8 cellular contexts compared by ENCODE assay signal in the genomic region with DNA sequence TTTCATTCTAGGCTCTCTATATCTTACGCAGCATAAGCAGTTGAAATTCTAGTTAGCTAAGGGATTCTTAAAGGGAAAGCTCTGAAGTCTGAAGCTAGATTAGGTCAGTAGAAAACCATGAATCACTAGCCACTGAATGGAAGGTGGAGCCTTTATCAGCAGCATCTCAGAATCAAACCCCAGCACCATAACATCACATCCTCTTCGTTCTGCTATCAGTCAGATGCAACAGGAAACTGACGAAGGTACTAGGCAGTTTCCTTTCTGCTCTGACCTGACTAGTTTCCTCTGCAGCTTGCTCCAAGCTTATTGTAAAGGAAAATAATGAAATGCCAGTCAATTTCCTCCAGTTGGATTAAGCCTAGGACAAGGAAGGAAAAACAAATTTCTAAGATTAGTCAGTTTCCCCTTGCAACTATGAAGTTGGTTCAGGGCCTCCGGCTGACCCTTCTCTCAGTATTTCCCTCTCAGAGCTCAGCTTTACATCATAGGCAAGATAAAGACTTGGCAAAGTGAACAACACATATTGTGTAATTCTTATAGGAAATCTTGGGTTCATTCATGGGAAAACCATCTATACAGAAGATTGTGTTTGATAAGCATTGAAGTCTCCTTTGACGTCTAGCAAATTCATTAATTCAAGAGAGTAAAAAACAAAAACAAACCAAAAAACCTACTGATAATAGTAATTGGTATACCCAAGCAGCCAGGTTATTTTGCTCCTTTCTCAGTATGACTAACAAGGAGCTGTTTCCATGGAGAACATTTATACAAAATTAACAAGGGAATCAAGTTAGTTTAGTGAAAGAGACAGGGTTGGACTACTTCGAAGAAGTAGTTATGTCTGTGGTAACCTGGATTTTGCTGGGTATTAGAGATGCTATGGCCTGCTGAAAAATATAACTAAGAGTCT. TPM values are rescaled to one million over a fixed set of nuclear protein-coding genes. Genes with fewer than 3 reads are reported as not detected.
DNase-seq lines count a peak whose midpoint lies in the region; ATAC-seq and TF ChIP-seq lines count a peak whose summit lies in the region.

No MANE protein-coding gene starts in this region.

- H3K9me3 ChIP-seq in heart left ventricle = no peaks in the 10 kb centered on the region

- intact Hi-C loops in heart left ventricle (cut with DNase I) = loop anchor here in 1 of 10 donors (5.0 kb wide), 1 partner anchor 56 kb away; no protein-coding TSS in a partner anchor

- 41 to 55% (median 47%) methylated on average over 6 of the region's 6 CpGs for WGBS in heart left ventricle, 4 donors

- no peak for TF ChIP-seq CTCF in heart left ventricle (IDR thresholded peaks at IDR 0.05)

- TF ChIP-seq POLR2A in heart left ventricle (IDR thresholded peaks at IDR 0.05) = no peak

- H3K27me3 ChIP-seq in heart left ventricle = no peaks in the 10 kb centered on the region

- peaks cover 0 to 26% (median 9%) of the 10 kb centered on the region in 12 donors for H3K4me1 ChIP-seq in heart left ventricle

- H3K27ac ChIP-seq in heart left ventricle = peak overlapping the region; percentile 66 to 91 (median 84)

- ATAC-seq in GM21825 (IDR thresholded peaks at IDR 0.05; ENCODE audit: unreplicated experiment) (peak; percentile 98), heart left ventricle (peak; percentile 91 to 96 (median 93))

- H3K4me3 ChIP-seq in heart left ventricle = no peak overlapping the region

- no peaks in the 10 kb centered on the region for H3K36me3 ChIP-seq in heart left ventricle

- peak; percentile 52 for DNase-seq in GM04503 (ENCODE audit: low read depth)
- DNase-seq in NAMALWA (ENCODE audit: low spot score) = peak; percentile 27
- DNase-seq in activated T-helper 1 cell treated with Interleukin-2 at 50 U/mL for 16 hours (ENCODE audit: low read depth) = peak; percentile 36
- DNase-seq in heart left ventricle = peak in 2 of 5 donors; percentile 38 to 52
- peak; percentile 65 for DNase-seq in stimulated activated CD4-positive, alpha-beta T cell treated with anti-CD3 and anti-CD28 coated beads, Interleukin-4, amount 100 ng/mL, for 24 hours
- DNase-seq in DMS79 (lab: John Stamatoyannopoulos, UW) = no peak
- no peak for DNase-seq in NCI-H446 (lab: John Stamatoyannopoulos, UW)

RNA-seq across cellular contexts. Expression of a gene that starts 43.4 kb away (rescaled TPM):
- total RNA-seq in heart left ventricle = under 1 TPM in 8 of 9 donors, not detected in 1; 0.07 to 0.79 (median 0.16) TPM
- under 1 TPM; 0.11 to 0.14 TPM for polyA plus RNA-seq in heart left ventricle

RNA-seq across cellular contexts. Expression of a gene that starts 45.8 kb away (rescaled TPM):
- 10 to 100 TPM; 14.3 to 31.7 (median 23.1) TPM for total RNA-seq in heart left ventricle
- polyA plus RNA-seq in heart left ventricle = 10 to 100 TPM in 1 of 2 donors, 1 to 10 TPM in 1; 6.7 to 14.5 TPM

Comparison
In these comparisons a context has a peak if more than half of its experiments do, and no peak if none do; other contexts are left out.
1. DNase-seq: peak in GM04503 (single experiment), NAMALWA (single experiment), activated T-helper 1 cell treated with Interleukin-2 at 50 U/mL for 16 hours (single experiment) and stimulated activated CD4-positive, alpha-beta T cell treated with anti-CD3 and anti-CD28 coated beads, Interleukin-4, amount 100 ng/mL, for 24 hours (single experiment); none in DMS79 (single experiment) and NCI-H446 (0 of 2).